8 cellular contexts compared by ENCODE assay signal in genomic region chr17:45446872-45447652, GRCh38. TPM values are rescaled to one million over a fixed set of nuclear protein-coding genes. Genes with fewer than 3 reads are reported as not detected.
DNase-seq lines count a peak whose midpoint lies in the region; ATAC-seq and TF ChIP-seq lines count a peak whose summit lies in the region.
"Not testable (repeated sequence)": the region's sequence is repeated elsewhere in the genome, so short reads cannot be mapped to it uniquely, and the experiment has no call there.

No MANE protein-coding gene starts in this region.

- not testable (repeated sequence) for H3K4me3 ChIP-seq in esophagus squamous epithelium; left ventricle myocardium inferior; sigmoid colon; aorta (ENCODE audit: low read length in 2 of 2)

- not testable (repeated sequence) for TF ChIP-seq POLR2A in esophagus squamous epithelium (IDR thresholded peaks at IDR 0.05); sigmoid colon (IDR thresholded peaks at IDR 0.05)

- CTCF ChIA-PET in T-cell (lab: Charles Lee), result not testable (repeated sequence)

- H3K27ac ChIP-seq in esophagus squamous epithelium (peak overlapping the region; percentile 4 to 77 (median 72)), left ventricle myocardium inferior (replicated peaks) (peak overlapping the region; percentile 77), sigmoid colon (peak overlapping the region in 1 of 4 donors; percentile 55)
- H3K27ac ChIP-seq in aorta (ENCODE audit: low read depth in 1 of 2, low read length in 2 of 2), result not testable (repeated sequence)

- H3K27ac Mint-ChIP-seq in T-cell, result peak overlapping the region; percentile 15 to 28
- H3K27ac Mint-ChIP-seq in chondrocyte (ENCODE audit: unreplicated experiment), result peak overlapping the region; percentile 57

- ATAC-seq in T-cell (replicated peaks in 1 of 4), result not testable (repeated sequence)
- peak; percentile 58 for ATAC-seq in aorta (ENCODE audit: low FRiP score)

- H3K36me3 Mint-ChIP-seq in T-cell, result peaks cover 12% of the 10 kb centered on the region
- not testable (repeated sequence) for H3K36me3 Mint-ChIP-seq in chondrocyte (ENCODE audit: low read depth)

- peaks cover 6 to 20% (median 9%) of the 10 kb centered on the region in 3 donors for H3K4me1 Mint-ChIP-seq in T-cell
- not testable (repeated sequence) for H3K4me1 Mint-ChIP-seq in chondrocyte (ENCODE audit: low read depth)

- not testable (repeated sequence) for TF ChIP-seq EP300 in sigmoid colon (IDR thresholded peaks at IDR 0.05)

- POLR2A ChIA-PET in T-cell (lab: Charles Lee), result not testable (repeated sequence)

- not testable (repeated sequence) for H3K27me3 Mint-ChIP-seq in T-cell; chondrocyte (ENCODE audit: low read depth)

- H3K4me3 Mint-ChIP-seq in T-cell; chondrocyte (ENCODE audit: unreplicated experiment): not testable (repeated sequence)

- intact Hi-C loops in esophagus squamous epithelium (cut with DNase I); left ventricle myocardium inferior (cut with micrococcal nuclease); sigmoid colon (cut with DNase I); aorta (cut with DNase I): not testable (repeated sequence)

- H3K36me3 ChIP-seq in esophagus squamous epithelium, result peaks cover 0 to 81% (median 0%) of the 10 kb centered on the region in 3 donors
- peaks cover 25% of the 10 kb centered on the region for H3K36me3 ChIP-seq in left ventricle myocardium inferior
- H3K36me3 ChIP-seq in sigmoid colon, result peaks cover 0 to 42% (median 4%) of the 10 kb centered on the region in 4 donors
- H3K36me3 ChIP-seq in aorta (ENCODE audit: control insufficient read depth in 1 of 2, insufficient read depth in 2 of 2, low read length in 1 of 2), result not testable (repeated sequence)

- H3K4me1 ChIP-seq in esophagus squamous epithelium, result peaks cover 0 to 36% (median 8%) of the 10 kb centered on the region in 3 donors
- H3K4me1 ChIP-seq in left ventricle myocardium inferior, result peaks cover 35% of the 10 kb centered on the region
- H3K4me1 ChIP-seq in sigmoid colon; aorta (ENCODE audit: control insufficient read depth in 1 of 2, insufficient read depth in 2 of 2, low read length in 2 of 2): not testable (repeated sequence)

- TF ChIP-seq CTCF in chondrocyte (IDR thresholded peaks at IDR 0.05); esophagus squamous epithelium (IDR thresholded peaks at IDR 0.05); left ventricle myocardium inferior (IDR thresholded peaks at IDR 0.05; ENCODE audit: borderline replicate concordance); sigmoid colon (IDR thresholded peaks at IDR 0.05): not testable (repeated sequence)

- H3K9me3 Mint-ChIP-seq in T-cell; chondrocyte (ENCODE audit: low read depth): not testable (repeated sequence)

- H3K27me3 ChIP-seq in esophagus squamous epithelium; left ventricle myocardium inferior (ENCODE audit: low read depth); sigmoid colon; aorta (ENCODE audit: control insufficient read depth in 1 of 2, insufficient read depth in 2 of 2, low read length in 1 of 2): not testable (repeated sequence)

- WGBS in esophagus squamous epithelium, 2 donors, result 87 to 100% methylated on average over 3 to 7 of the region's 8 CpGs
- 61 to 83% methylated on average over 8 of the region's 8 CpGs for WGBS in sigmoid colon, 2 donors
- WGBS in aorta, 2 donors, result 82 to 84% methylated on average over 8 of the region's 8 CpGs

- DNase-seq in EL, result peak; percentile 47
- not testable (repeated sequence) for DNase-seq in T-cell; esophagus squamous epithelium (lab: John Stamatoyannopoulos, UW); left ventricle myocardium inferior
- peak; percentile 39 for DNase-seq in chondrocyte (ENCODE audit: low spot score)
- DNase-seq in lung microvascular endothelial cell (ENCODE audit: low read depth in 2 of 2), result peak; percentile 49 to 55
- peak; percentile 58 for DNase-seq in sigmoid colon
- DNase-seq in aorta, result peak in 1 of 2 donors; percentile 72

- H3K9me3 ChIP-seq in esophagus squamous epithelium; left ventricle myocardium inferior (replicated peaks); sigmoid colon; aorta (ENCODE audit: control insufficient read depth, low read length): not testable (repeated sequence)

RNA-seq across cellular contexts. Expression of gene ARHGAP27, which starts 14.4 kb away (rescaled TPM):
- total RNA-seq in T-cell (100 to 1,000 TPM in 3 of 5 donors, 10 to 100 TPM in 2; 56.4 to 120 (median 113) TPM), chondrocyte (1.5 to 2.7 TPM (median 2.0 TPM) in 3 replicates), esophagus squamous epithelium (100 to 1,000 TPM in 2 of 4 donors, 10 to 100 TPM in 2; 37.7 to 146 (median 103) TPM), left ventricle myocardium inferior (15.1 TPM), lung microvascular endothelial cell (19.0 and 33.7 TPM in 2 replicates), sigmoid colon (10 to 100 TPM in 1 of 4 donors, 1 to 10 TPM in 3; 9.1 to 16.6 (median 9.5) TPM), aorta (10 to 100 TPM; 17.8 to 41.0 TPM)
- polyA plus RNA-seq in sigmoid colon (100 to 1,000 TPM in 1 of 3 donors, 10 to 100 TPM in 2; 40.8 to 144 (median 59.4) TPM), aorta (1 to 10 TPM; 5.4 to 9.4 TPM)

RNA-seq across cellular contexts. Expression of gene PLEKHM1, which starts 43.5 kb away (rescaled TPM):
- 100 to 1,000 TPM in 1 of 5 donors, 10 to 100 TPM in 4; 77.8 to 105 (median 79.4) TPM for total RNA-seq in T-cell
- total RNA-seq in chondrocyte, result 30.8 to 37.3 TPM (median 31.3 TPM) in 3 replicates
- 100 to 1,000 TPM in 1 of 4 donors, 10 to 100 TPM in 3; 47.7 to 105 (median 81.1) TPM for total RNA-seq in esophagus squamous epithelium
- total RNA-seq in left ventricle myocardium inferior, result 27.3 TPM
- 12.0 and 19.6 TPM in 2 replicates for total RNA-seq in lung microvascular endothelial cell
- 10 to 100 TPM; 19.3 to 43.4 (median 29.9) TPM for total RNA-seq in sigmoid colon
- polyA plus RNA-seq in sigmoid colon, result 10 to 100 TPM; 17.4 to 28.7 (median 19.0) TPM
- total RNA-seq in aorta, result 10 to 100 TPM; 50.9 to 67.6 TPM
- 10 to 100 TPM; 13.3 to 18.2 TPM for polyA plus RNA-seq in aorta
